Comparison of ENCODE assay signal across 8 cellular contexts in the genomic region with DNA sequence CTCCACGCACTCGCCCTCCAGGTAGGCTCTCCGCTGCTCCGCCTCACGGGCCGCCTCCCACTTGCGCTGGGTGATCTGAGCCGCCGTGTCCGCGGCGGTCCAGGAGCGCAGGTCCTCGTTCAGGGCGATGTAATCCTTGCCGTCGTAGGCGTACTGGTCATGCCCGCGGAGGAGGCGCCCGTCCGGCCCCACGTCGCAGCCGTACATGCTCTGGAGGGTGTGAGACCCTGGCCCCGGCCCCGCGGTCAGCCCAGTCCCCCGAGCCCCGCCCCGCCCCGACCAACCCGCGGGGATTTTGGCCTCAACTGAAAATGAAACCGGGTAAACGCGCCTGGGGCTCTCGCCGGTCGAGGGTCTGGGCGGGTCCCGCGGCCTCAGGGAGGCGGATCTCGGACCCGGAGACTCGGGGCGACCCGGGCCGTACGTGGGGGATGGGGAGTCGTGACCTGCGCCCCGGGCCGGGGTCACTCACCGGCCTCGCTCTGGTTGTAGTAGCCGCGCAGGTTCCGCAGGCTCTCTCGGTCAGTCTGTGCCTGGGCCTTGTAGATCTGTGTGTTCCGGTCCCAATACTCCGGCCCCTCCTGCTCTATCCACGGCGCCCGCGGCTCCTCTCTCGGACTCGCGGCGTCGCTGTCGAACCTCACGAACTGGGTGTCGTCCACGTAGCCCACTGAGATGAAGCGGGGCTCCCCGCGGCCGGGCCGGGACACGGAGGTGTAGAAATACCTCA. TPM values are rescaled to one million over a fixed set of nuclear protein-coding genes. Genes with fewer than 3 reads are reported as not detected.
DNase-seq lines count a peak whose midpoint lies in the region; ATAC-seq and TF ChIP-seq lines count a peak whose summit lies in the region.

No MANE protein-coding gene starts in this region.

- DNase-seq in AG09309 (ENCODE audit: low read depth) (no peak), RWPE1 (ENCODE audit: low spot score) (no peak), brain microvascular endothelial cell (no peak), left lobe of liver (ENCODE audit: low spot score) (peak; percentile 63), COR-L47 (lab: John Stamatoyannopoulos, UW) (no peak), NCI-H2196 treated with DMSO at 0.1 percent for 48 hours (lab: John Stamatoyannopoulos, UW; ENCODE audit: unreplicated experiment) (no peak)
- peak in 5 of 6 experiments; percentile 19 to 64 (median 49) for DNase-seq in stimulated activated naive CD4-positive, alpha-beta T cell (lab: John Stamatoyannopoulos, UW)

- TF ChIP-seq CTCF in AG09309 (IDR thresholded peaks at IDR 0.05; ENCODE audit: control insufficient read depth, insufficient read depth, low read depth, low read length, missing control alignments): peak; percentile 27
- no peak for TF ChIP-seq CTCF in RWPE1 (conservative IDR thresholded peaks at IDR 0.05; ENCODE audit: low read depth)
- no peak for TF ChIP-seq CTCF in brain microvascular endothelial cell (IDR thresholded peaks at IDR 0.05; ENCODE audit: low read depth, low read length, missing control alignments)

- H3K36me3 ChIP-seq in brain microvascular endothelial cell (replicated peaks): no peaks in the 10 kb centered on the region

- H3K27me3 ChIP-seq in brain microvascular endothelial cell (replicated peaks): no peaks in the 10 kb centered on the region

- POLR2A ChIA-PET in RWPE1 (lab: Yijun Ruan, JAX; ENCODE audit: low non-redundant PET): no interaction called here

- in situ Hi-C loops in brain microvascular endothelial cell (cut with HindIII; ENCODE audit: low pct_ligation_motif_present, low sequenced_read_pairs): no loop called here

- CTCF ChIA-PET in RWPE1 (lab: Yijun Ruan, JAX): no interaction called here

- ATAC-seq in GM21381 (IDR thresholded peaks at IDR 0.05; ENCODE audit: unreplicated experiment) (peak; percentile 29), left lobe of liver (peak; percentile 68)

- H3K4me3 ChIP-seq in AG09309 (ENCODE audit: control insufficient read depth, low read depth, low read length) (peak overlapping the region; percentile 77), brain microvascular endothelial cell (ENCODE audit: low read depth, low read length) (peak overlapping the region; percentile 64)

- H3K27ac ChIP-seq in RWPE1 (peak overlapping the region; percentile 21; the same call in 1 of the 2 replicates), brain microvascular endothelial cell (no peak overlapping the region)

RNA-seq across cellular contexts. Expression of a gene that starts 0.6 kb away (rescaled TPM):
- 291 TPM for total RNA-seq in left lobe of liver

RNA-seq across cellular contexts. Expression of a gene that starts 47.0 kb away (rescaled TPM):
- total RNA-seq in left lobe of liver: 6.3 TPM

Comparison
In these comparisons a context has a peak if more than half of its experiments do, and no peak if none do; other contexts are left out.
1. DNase-seq: peak in left lobe of liver (single experiment) and stimulated activated naive CD4-positive, alpha-beta T cell (5 of 6); none in AG09309 (single experiment), RWPE1 (single experiment), brain microvascular endothelial cell (single experiment), COR-L47 (single experiment) and NCI-H2196 treated with DMSO at 0.1 percent for 48 hours (single experiment).